Comparison of ENCODE assay signal across 1 cellular context in genomic region chr7:2971914-2972530, GRCh38.
A peak's percentile ranks its signal among the peaks of the same experiment; 100 is the strongest.
TF ChIP-seq lines count a peak whose summit lies in the region.

No MANE protein-coding gene starts in this region.

TF ChIP-seq in GM12878, 131 proteins besides CTCF, POLR2A, EP300 and RAD21 (continued from another document):
- TF ChIP-seq ZNF384 (IDR thresholded peaks at IDR 0.05; ENCODE audit: borderline replicate concordance, low read depth, low read length) (peak; percentile 3; the same call in 1 of the 2 replicates), ATF3 (IDR thresholded peaks at IDR 0.05; ENCODE audit: borderline replicate concordance, extremely low read depth, low read depth, low read length) (no peak), ESRRA (IDR thresholded peaks at IDR 0.05; ENCODE audit: low read length) (no peak), PRDM15 (CRISPR knock-in tag; IDR thresholded peaks at IDR 0.05) (no peak), WRNIP1 (IDR thresholded peaks at IDR 0.05; ENCODE audit: borderline replicate concordance, low read depth, low read length) (no peak), YBX1 (IDR thresholded peaks at IDR 0.05) (no peak), CHD2 (IDR thresholded peaks at IDR 0.05; ENCODE audit: borderline replicate concordance, low read depth, low read length) (0 out of 2 replicates have a peak, but pooled peaks have one; percentile 22), MTA2 (IDR thresholded peaks at IDR 0.05; ENCODE audit: low read depth) (no peak), HDAC6 (IDR thresholded peaks at IDR 0.05; ENCODE audit: unreplicated experiment) (no peak), ASH2L (IDR thresholded peaks at IDR 0.05; ENCODE audit: borderline replicate concordance, low read depth) (no peak), DPF2 (IDR thresholded peaks at IDR 0.05) (0 out of 2 replicates have a peak, but pooled peaks have one; percentile 66), EED (IDR thresholded peaks at IDR 0.05; ENCODE audit: low read depth) (peak; percentile 67; the same call in 1 of the 2 replicates), BRCA1 (IDR thresholded peaks at IDR 0.05; ENCODE audit: low read depth, low read length) (no peak), CBX5 (IDR thresholded peaks at IDR 0.05; ENCODE audit: low read depth) (no peak), STAT3 (IDR thresholded peaks at IDR 0.05; ENCODE audit: low read depth, low read length) (no peak), SMAD1 (IDR thresholded peaks at IDR 0.05; ENCODE audit: low read depth, partially characterized antibody) (no peak), HCFC1 (IDR thresholded peaks at IDR 0.05; ENCODE audit: low read length) (no peak), ETV6 (conservative IDR thresholded peaks at IDR 0.05 in 1 of 2, IDR thresholded peaks at IDR 0.05 in 1 of 2; ENCODE audit: borderline replicate concordance in 1 of 2, low read depth in 1 of 2) (0 out of 4 replicates have a peak, but pooled peaks of 1 of the 2 experiments have one; percentile 43), RB1 (IDR thresholded peaks at IDR 0.05; ENCODE audit: borderline replicate concordance) (no peak), PKNOX1 (IDR thresholded peaks at IDR 0.05) (no peak), NR2C1 (IDR thresholded peaks at IDR 0.05) (no peak), CHD4 (IDR thresholded peaks at IDR 0.05) (no peak), E2F4 (IDR thresholded peaks at IDR 0.05; ENCODE audit: low read depth, low read length) (no peak), BACH1 (IDR thresholded peaks at IDR 0.05; ENCODE audit: borderline replicate concordance) (no peak), GATAD2B (conservative IDR thresholded peaks at IDR 0.05; ENCODE audit: low read depth) (0 out of 2 replicates have a peak, but pooled peaks have one; percentile 46), USF2 (IDR thresholded peaks at IDR 0.05; ENCODE audit: borderline replicate concordance, low read depth, low read length) (no peak), NR2F1 (conservative IDR thresholded peaks at IDR 0.05) (peak; percentile 77), MEF2A (IDR thresholded peaks at IDR 0.05; ENCODE audit: insufficient read depth, low read depth, low read length) (peak; percentile 62; the same call in 1 of the 2 replicates), MAX (IDR thresholded peaks at IDR 0.05; ENCODE audit: low read depth, low read length) (no peak), ZNF622 (IDR thresholded peaks at IDR 0.05) (no peak), STAT1 (conservative IDR thresholded peaks at IDR 0.05) (no peak), HDAC2 (IDR thresholded peaks at IDR 0.05) (no peak), RUNX3 (IDR thresholded peaks at IDR 0.05; ENCODE audit: low read length) (peak; percentile 86), EGR1 (IDR thresholded peaks at IDR 0.05; ENCODE audit: borderline replicate concordance in 1 of 2, low read depth in 2 of 2, low read length in 2 of 2) (no peak), PAX5 (IDR thresholded peaks at IDR 0.05; ENCODE audit: borderline replicate concordance, low read depth, low read length) (0 out of 2 replicates have a peak, but pooled peaks have one; percentile 25), SMC3 (IDR thresholded peaks at IDR 0.05; ENCODE audit: borderline replicate concordance, low read length) (no peak), SPI1 (IDR thresholded peaks at IDR 0.05; ENCODE audit: borderline replicate concordance, insufficient read depth, low read depth, low read length) (peak; percentile 90), SUZ12 (IDR thresholded peaks at IDR 0.05; ENCODE audit: unreplicated experiment) (no peak), ZNF207 (IDR thresholded peaks at IDR 0.05; ENCODE audit: borderline replicate concordance) (no peak)
